12 cellular contexts compared by ENCODE assay signal in genomic region chr2:120780402-120780801, GRCh38. TPM values are rescaled to one million over a fixed set of nuclear protein-coding genes. Genes with fewer than 3 reads are reported as not detected.
A peak's percentile ranks its signal among the peaks of the same experiment; 100 is the strongest.
DNase-seq lines count a peak whose midpoint lies in the region; ATAC-seq and TF ChIP-seq lines count a peak whose summit lies in the region.
"Had no signal": no experiment of that assay in that cellular context is flagged by ENCODE, and none has a peak within 500 bp of the region (broad histone marks: within the 10 kb centered on the region; RNA-seq: fewer than 3 reads in every experiment).

No MANE protein-coding gene starts in this region.

- H3K9me3 Mint-ChIP-seq in GM23338 (no peaks in the 10 kb centered on the region), osteocyte (ENCODE audit: unreplicated experiment) (no peaks in the 10 kb centered on the region), endothelial cell (ENCODE audit: unreplicated experiment) (no peaks in the 10 kb centered on the region)
- H3K9me3 Mint-ChIP-seq in activated CD8-positive, alpha-beta T cell treated with anti-CD3 and anti-CD28 coated beads, Interleukin-2, amount 10 ng/mL, durations not matched to agents 7 days and 5 days (ENCODE audit: insufficient read depth) = no peaks in the 10 kb centered on the region
- H3K9me3 Mint-ChIP-seq: activated CD4-positive, alpha-beta memory T cell treated with anti-CD3 and anti-CD28 coated beads, Interleukin-2, amount 10 ng/mL, durations not matched to agents 7 days and 5 days; activated naive CD8-positive, alpha-beta T cell treated with anti-CD3 and anti-CD28 coated beads, Interleukin-2, amount 50 U/mL, for 24 hours; effector memory CD8-positive, alpha-beta T cell had no signal

- no peak overlapping the region for H3K4me3 Mint-ChIP-seq in GM23338
- no peak overlapping the region for H3K4me3 Mint-ChIP-seq in osteocyte (ENCODE audit: unreplicated experiment)
- no peak overlapping the region for H3K4me3 Mint-ChIP-seq in activated CD8-positive, alpha-beta T cell treated with anti-CD3 and anti-CD28 coated beads, Interleukin-2, amount 10 ng/mL, durations not matched to agents 7 days and 5 days
- no peak overlapping the region for H3K4me3 Mint-ChIP-seq in endothelial cell (ENCODE audit: unreplicated experiment)
- H3K4me3 Mint-ChIP-seq: activated CD4-positive, alpha-beta memory T cell treated with anti-CD3 and anti-CD28 coated beads, Interleukin-2, amount 10 ng/mL, durations not matched to agents 7 days and 5 days; activated naive CD8-positive, alpha-beta T cell treated with anti-CD3 and anti-CD28 coated beads, Interleukin-2, amount 50 U/mL, for 24 hours; effector memory CD8-positive, alpha-beta T cell had no signal

- no peak overlapping the region for H3K4me2 ChIP-seq in GM23338

- peaks cover 30% of the 10 kb centered on the region for H3F3A ChIP-seq in GM23338 (replicated peaks; ENCODE audit: low read depth)

- CTCF ChIA-PET in activated CD8-positive, alpha-beta T cell treated with anti-CD3 and anti-CD28 coated beads, Interleukin-2, amount 10 ng/mL, durations not matched to agents 7 days and 5 days (lab: Charles Lee) = no interaction called here

- peak overlapping the region; percentile 75; the same call in 1 of the 2 replicates for H3K27ac ChIP-seq in GM23338 (ENCODE audit: low read depth)
- no peak overlapping the region for H3K27ac ChIP-seq in foreskin keratinocyte

- no peaks in the 10 kb centered on the region for H3K27me3 ChIP-seq in GM23338 (ENCODE audit: insufficient read depth)
- peaks cover 35% of the 10 kb centered on the region for H3K27me3 ChIP-seq in foreskin keratinocyte

- no peak for TF ChIP-seq CTCF in GM23338 (conservative IDR thresholded peaks at IDR 0.05; ENCODE audit: low read depth in 2 of 2)
- no peak for TF ChIP-seq CTCF in foreskin keratinocyte (conservative IDR thresholded peaks at IDR 0.05)
- no peak for TF ChIP-seq CTCF in osteocyte (IDR thresholded peaks at IDR 0.05)
- TF ChIP-seq CTCF in endothelial cell (IDR thresholded peaks at IDR 0.05; ENCODE audit: unreplicated experiment) = no peak

- H3K27ac Mint-ChIP-seq in GM23338 (no peak overlapping the region), osteocyte (ENCODE audit: unreplicated experiment) (peak overlapping the region; percentile 73), endothelial cell (ENCODE audit: unreplicated experiment) (no peak overlapping the region)
- no peak overlapping the region for H3K27ac Mint-ChIP-seq in activated CD8-positive, alpha-beta T cell treated with anti-CD3 and anti-CD28 coated beads, Interleukin-2, amount 10 ng/mL, durations not matched to agents 7 days and 5 days
- H3K27ac Mint-ChIP-seq: activated CD4-positive, alpha-beta memory T cell treated with anti-CD3 and anti-CD28 coated beads, Interleukin-2, amount 10 ng/mL, durations not matched to agents 7 days and 5 days; activated naive CD8-positive, alpha-beta T cell treated with anti-CD3 and anti-CD28 coated beads, Interleukin-2, amount 50 U/mL, for 24 hours; effector memory CD8-positive, alpha-beta T cell had no signal

- H3K27me3 Mint-ChIP-seq in GM23338 (ENCODE audit: insufficient read depth, low read depth, poor library complexity) (peaks cover 13% of the 10 kb centered on the region), osteocyte (ENCODE audit: unreplicated experiment) (no peaks in the 10 kb centered on the region), endothelial cell (ENCODE audit: unreplicated experiment) (peaks cover 9% of the 10 kb centered on the region)
- no peaks in the 10 kb centered on the region for H3K27me3 Mint-ChIP-seq in activated CD8-positive, alpha-beta T cell treated with anti-CD3 and anti-CD28 coated beads, Interleukin-2, amount 10 ng/mL, durations not matched to agents 7 days and 5 days (ENCODE audit: low read depth)
- H3K27me3 Mint-ChIP-seq: activated CD4-positive, alpha-beta memory T cell treated with anti-CD3 and anti-CD28 coated beads, Interleukin-2, amount 10 ng/mL, durations not matched to agents 7 days and 5 days had no signal

- H4K20me1 ChIP-seq in GM23338 (replicated peaks; ENCODE audit: insufficient read depth) = peaks cover 11% of the 10 kb centered on the region

- H3K4me1 Mint-ChIP-seq in GM23338 = peaks cover 59% of the 10 kb centered on the region
- peaks cover 35% of the 10 kb centered on the region for H3K4me1 Mint-ChIP-seq in osteocyte (ENCODE audit: unreplicated experiment)
- H3K4me1 Mint-ChIP-seq in activated CD8-positive, alpha-beta T cell treated with anti-CD3 and anti-CD28 coated beads, Interleukin-2, amount 10 ng/mL, durations not matched to agents 7 days and 5 days (ENCODE audit: low read depth) = peaks cover 6% of the 10 kb centered on the region
- peaks cover 8% of the 10 kb centered on the region for H3K4me1 Mint-ChIP-seq in endothelial cell (ENCODE audit: unreplicated experiment)

- H3K4me3 ChIP-seq in GM23338 = no peak overlapping the region

- H3K9me2 ChIP-seq in GM23338 (ENCODE audit: insufficient read depth) = no peaks in the 10 kb centered on the region

- no peaks in the 10 kb centered on the region; the same call in 2 of the 3 replicates for H3K36me3 Mint-ChIP-seq in GM23338 (ENCODE audit: low read depth)
- no peaks in the 10 kb centered on the region for H3K36me3 Mint-ChIP-seq in osteocyte (ENCODE audit: unreplicated experiment)
- H3K36me3 Mint-ChIP-seq in activated CD8-positive, alpha-beta T cell treated with anti-CD3 and anti-CD28 coated beads, Interleukin-2, amount 10 ng/mL, durations not matched to agents 7 days and 5 days (ENCODE audit: low read depth) = no peaks in the 10 kb centered on the region
- H3K36me3 Mint-ChIP-seq in endothelial cell (ENCODE audit: low read depth, unreplicated experiment) = no peaks in the 10 kb centered on the region

- POLR2A ChIA-PET in activated CD8-positive, alpha-beta T cell treated with anti-CD3 and anti-CD28 coated beads, Interleukin-2, amount 10 ng/mL, durations not matched to agents 7 days and 5 days (lab: Charles Lee) = interaction anchor here (0.5 kb wide), 1 partner anchor 59 kb away, joined by 3 read pairs; no protein-coding TSS in a partner anchor

- H3K36me3 ChIP-seq in GM23338 (ENCODE audit: insufficient read depth) = no peaks in the 10 kb centered on the region

- H3K4me1 ChIP-seq in GM23338 (ENCODE audit: insufficient read depth) (peaks cover 50% of the 10 kb centered on the region), foreskin keratinocyte (no peaks in the 10 kb centered on the region)

- H3K79me2 ChIP-seq in GM23338 (replicated peaks; ENCODE audit: insufficient read depth) = peaks cover 98% of the 10 kb centered on the region

- no peak for DNase-seq in GM23338 (ENCODE audit: low spot score)
- DNase-seq in NCI-H524 (lab: John Stamatoyannopoulos, UW) = peak; percentile 40 to 61
- no peak for DNase-seq in foreskin keratinocyte
- DNase-seq in osteocyte (ENCODE audit: extremely low spot score, unreplicated experiment) = no peak
- no peak for DNase-seq in activated CD8-positive, alpha-beta T cell treated with anti-CD3 and anti-CD28 coated beads, Interleukin-2, amount 10 ng/mL, durations not matched to agents 7 days and 5 days
- no peak for DNase-seq in endothelial cell (ENCODE audit: low spot score)
- DNase-seq: activated CD4-positive, alpha-beta memory T cell treated with anti-CD3 and anti-CD28 coated beads, Interleukin-2, amount 10 ng/mL, durations not matched to agents 7 days and 5 days; activated naive CD8-positive, alpha-beta T cell treated with anti-CD3 and anti-CD28 coated beads, Interleukin-2, amount 50 U/mL, for 24 hours; central memory CD4-positive, alpha-beta T cell; effector memory CD8-positive, alpha-beta T cell; stimulated activated naive CD4-positive, alpha-beta T cell had no signal

- ATAC-seq in GM23338 (no peak), foreskin keratinocyte (peak; percentile 4), HG03354 (IDR thresholded peaks at IDR 0.05; ENCODE audit: poor library complexity, severe bottlenecking, unreplicated experiment) (no peak)
- ATAC-seq in activated CD8-positive, alpha-beta T cell treated with anti-CD3 and anti-CD28 coated beads, Interleukin-2, amount 10 ng/mL, durations not matched to agents 7 days and 5 days = no peak
- ATAC-seq: activated naive CD8-positive, alpha-beta T cell treated with anti-CD3 and anti-CD28 coated beads, Interleukin-2, amount 50 U/mL, for 24 hours; effector memory CD8-positive, alpha-beta T cell had no signal

- no peak overlapping the region for H2AFZ ChIP-seq in GM23338

TF ChIP-seq in GM23338, 12 proteins besides CTCF, POLR2A, EP300 and RAD21:
- TF ChIP-seq POLR2AphosphoS5 (IDR thresholded peaks at IDR 0.05; ENCODE audit: low read depth) = no peak

RNA-seq across cellular contexts. Expression of gene GLI2, which starts 44.7 kb away (rescaled TPM):
- 41.7 and 53.6 TPM in 2 replicates for total RNA-seq in GM23338 (2014; rRNA removed; shearing (Covaris generic))
- polyA plus RNA-seq in GM23338 (2016; fragmentation: Nextera tagmentation; extraction: Ambion mirVana) (57.0 and 67.1 TPM in 2 replicates), foreskin keratinocyte (0.18 TPM in 1 of 2 replicates, not detected in the other)
- total RNA-seq in foreskin keratinocyte (0.44 TPM in 1 of 2 replicates, not detected in the other), osteocyte (33.2 and 34.2 TPM in 2 replicates), endothelial cell (ENCODE audit: unreplicated experiment) (1.2 TPM)
- 1 to 10 TPM; 1.9 to 2.2 TPM for total RNA-seq in activated CD8-positive, alpha-beta T cell treated with anti-CD3 and anti-CD28 coated beads, Interleukin-2, amount 10 ng/mL, durations not matched to agents 7 days and 5 days

Comparison
In these comparisons a context has a peak if more than half of its experiments do, and no peak if none do; other contexts are left out.
1. DNase-seq: peak in NCI-H524 (2 of 2); none in GM23338 (single experiment), foreskin keratinocyte (0 of 2), osteocyte (single experiment), activated CD8-positive, alpha-beta T cell treated with anti-CD3 and anti-CD28 coated beads, Interleukin-2, amount 10 ng/mL, durations not matched to agents 7 days and 5 days (single experiment) and endothelial cell (single experiment).
2. RNA of gene GLI2, which starts 44.7 kb away (total RNA-seq): 41.7 to 53.6 TPM in GM23338 and 33.2 to 34.2 TPM in osteocyte; 1.9 to 2.2 TPM in activated CD8-positive, alpha-beta T cell treated with anti-CD3 and anti-CD28 coated beads, Interleukin-2, amount 10 ng/mL, durations not matched to agents 7 days and 5 days, 1.2 TPM in endothelial cell (single experiment) and 0.44 TPM in foreskin keratinocyte; every median in the first group is over 10 times any median in the second.